17 cellular contexts compared by ENCODE assay signal in genomic region chr21:15007716-15008296, GRCh38.
"Had no signal": no experiment of that assay in that cellular context is flagged by ENCODE, and none has a peak within 500 bp of the region (broad histone marks: within the 10 kb centered on the region; RNA-seq: fewer than 3 reads in every experiment).

No MANE protein-coding gene starts in this region.

- H3K27me3 Mint-ChIP-seq: activated CD4-positive, alpha-beta memory T cell treated with anti-CD3 and anti-CD28 coated beads for 36 hours; activated CD8-positive, alpha-beta memory T cell treated with anti-CD3 and anti-CD28 coated beads, Interleukin-2, amount 10 ng/mL, durations not matched to agents 7 days and 5 days; activated naive CD4-positive, alpha-beta T cell treated with anti-CD3 and anti-CD28 coated beads, Interleukin-2, amount 10 ng/mL, durations not matched to agents 7 days and 5 days; activated T-cell treated with anti-CD3 and anti-CD28 coated beads, Interleukin-2, amount 50 U/mL, for 24 hours; stimulated activated naive B cell treated with anti-CD40 and anti-IgM and Interleukin-4, amounts not matched to agents 10 μg/mL and 1 μg/mL and 100 μg/mL, for 72 hours; T-cell had no signal

- H3K27ac Mint-ChIP-seq: activated CD4-positive, alpha-beta memory T cell treated with anti-CD3 and anti-CD28 coated beads for 36 hours; activated CD8-positive, alpha-beta memory T cell treated with anti-CD3 and anti-CD28 coated beads, Interleukin-2, amount 10 ng/mL, durations not matched to agents 7 days and 5 days; activated naive CD4-positive, alpha-beta T cell treated with anti-CD3 and anti-CD28 coated beads, Interleukin-2, amount 10 ng/mL, durations not matched to agents 7 days and 5 days; activated T-cell treated with anti-CD3 and anti-CD28 coated beads, Interleukin-2, amount 50 U/mL, for 24 hours; stimulated activated naive B cell treated with anti-CD40 and anti-IgM and Interleukin-4, amounts not matched to agents 10 μg/mL and 1 μg/mL and 100 μg/mL, for 72 hours had no signal

- H3K27me3 ChIP-seq: adrenal gland, ovary, tibial nerve had no signal

- H3K9me3 Mint-ChIP-seq: activated CD4-positive, alpha-beta memory T cell treated with anti-CD3 and anti-CD28 coated beads for 36 hours; activated naive CD4-positive, alpha-beta T cell treated with anti-CD3 and anti-CD28 coated beads, Interleukin-2, amount 10 ng/mL, durations not matched to agents 7 days and 5 days; activated T-cell treated with anti-CD3 and anti-CD28 coated beads, Interleukin-2, amount 50 U/mL, for 24 hours; neural crest cell; T-cell had no signal

- ATAC-seq: activated CD8-positive, alpha-beta memory T cell treated with anti-CD3 and anti-CD28 coated beads, Interleukin-2, amount 10 ng/mL, durations not matched to agents 7 days and 5 days; esophagus mucosa; stimulated activated naive B cell treated with anti-CD40 and anti-IgM and Interleukin-4, amounts not matched to agents 10 μg/mL and 1 μg/mL and 100 μg/mL, for 72 hours; T-cell had no signal

- H3K27ac ChIP-seq: tibial nerve had no signal

- H3K4me3 ChIP-seq: adrenal gland, left ventricle myocardium inferior, ovary, tibial nerve had no signal

- H3K36me3 Mint-ChIP-seq: activated CD4-positive, alpha-beta memory T cell treated with anti-CD3 and anti-CD28 coated beads for 36 hours had no signal

- DNase-seq: activated CD4-positive, alpha-beta memory T cell treated with anti-CD3 and anti-CD28 coated beads for 36 hours; activated CD4-positive, CD25-positive, alpha-beta regulatory T cell treated with anti-CD3 and anti-CD28 coated beads, Interleukin-2, amount 50 U/mL, for 72 hours; activated CD8-positive, alpha-beta memory T cell treated with anti-CD3 and anti-CD28 coated beads, Interleukin-2, amount 10 ng/mL, durations not matched to agents 7 days and 5 days; activated naive CD4-positive, alpha-beta T cell treated with anti-CD3 and anti-CD28 coated beads, Interleukin-2, amount 10 ng/mL, durations not matched to agents 7 days and 5 days; activated T-cell treated with anti-CD3 and anti-CD28 coated beads, Interleukin-2, amount 50 U/mL, for 24 hours; adrenal gland; hippocampal formation; kidney; left ventricle myocardium inferior; ovary; stimulated activated CD4-positive, alpha-beta T cell treated with anti-CD3 and anti-CD28 coated beads, Interleukin-2, amount 100 ng/mL, for 48 hours; stimulated activated naive B cell treated with anti-CD40 and anti-IgM and Interleukin-4, amounts not matched to agents 10 μg/mL and 1 μg/mL and 100 μg/mL, for 72 hours; T-cell; T1000 had no signal

- H3K4me3 Mint-ChIP-seq: activated CD4-positive, alpha-beta memory T cell treated with anti-CD3 and anti-CD28 coated beads for 36 hours; activated CD8-positive, alpha-beta memory T cell treated with anti-CD3 and anti-CD28 coated beads, Interleukin-2, amount 10 ng/mL, durations not matched to agents 7 days and 5 days; activated naive CD4-positive, alpha-beta T cell treated with anti-CD3 and anti-CD28 coated beads, Interleukin-2, amount 10 ng/mL, durations not matched to agents 7 days and 5 days; activated T-cell treated with anti-CD3 and anti-CD28 coated beads, Interleukin-2, amount 50 U/mL, for 24 hours; neural crest cell; stimulated activated naive B cell treated with anti-CD40 and anti-IgM and Interleukin-4, amounts not matched to agents 10 μg/mL and 1 μg/mL and 100 μg/mL, for 72 hours; T-cell had no signal

- H3K36me3 ChIP-seq: adrenal gland, left ventricle myocardium inferior, ovary had no signal

- H3K9me3 ChIP-seq: adrenal gland, left ventricle myocardium inferior, ovary, tibial nerve had no signal
